In genomic region chr10:6530211-6530840, GRCh38 we compare ENCODE assay signal across 11 cellular contexts. TPM values are rescaled to one million over a fixed set of nuclear protein-coding genes. Genes with fewer than 3 reads are reported as not detected.
A peak's percentile ranks its signal among the peaks of the same experiment; 100 is the strongest.
DNase-seq lines count a peak whose midpoint lies in the region; ATAC-seq and TF ChIP-seq lines count a peak whose summit lies in the region.
"Had no signal": no experiment of that assay in that cellular context is flagged by ENCODE, and none has a peak within 500 bp of the region (broad histone marks: within the 10 kb centered on the region; RNA-seq: fewer than 3 reads in every experiment).

No MANE protein-coding gene starts in this region.

- no peak for TF ChIP-seq CTCF in HFFc6 (IDR thresholded peaks at IDR 0.05)

- H3K27me3 Mint-ChIP-seq in immature natural killer cell (ENCODE audit: low read depth in 3 of 3) (peaks cover 0 to 5% (median 5%) of the 10 kb centered on the region in 3 donors), HFFc6 (ENCODE audit: insufficient read depth) (peaks cover 13% of the 10 kb centered on the region)

- H3K4me1 Mint-ChIP-seq in immature natural killer cell (peaks cover 84 to 94% of the 10 kb centered on the region in 2 donors), HFFc6 (ENCODE audit: low read depth) (no peaks in the 10 kb centered on the region)
- H3K4me1 Mint-ChIP-seq: neural crest cell had no signal

- H3K4me3 Mint-ChIP-seq in immature natural killer cell = peak overlapping the region; percentile 83 to 93 (median 89)
- H3K4me3 Mint-ChIP-seq in HFFc6 = no peak overlapping the region
- H3K4me3 Mint-ChIP-seq: neural crest cell had no signal

- H3K27ac Mint-ChIP-seq in immature natural killer cell (peak overlapping the region; percentile 96 to 99 (median 97)), HFFc6 (no peak overlapping the region)

- peak; percentile 31 to 95 (median 62) for DNase-seq in T-helper 2 cell
- peak; percentile 74 for DNase-seq in activated T-cell treated with anti-CD3 and anti-CD28 coated beads, Interleukin-2, amount 50 U/mL, for 1 hour
- peak; percentile 75 to 83 (median 76) for DNase-seq in immature natural killer cell
- peak; percentile 47 to 55 for DNase-seq in stimulated activated CD8-positive, alpha-beta memory T cell treated with anti-CD3 and anti-CD28 coated beads, Interleukin-15, amount 100 ng/mL, for 4 hours (ENCODE audit: low read depth in 2 of 2)
- no peak for DNase-seq in HFFc6
- DNase-seq: NCI-H1436, OCI-M1 had no signal

- no peaks in the 10 kb centered on the region for H3K9me3 Mint-ChIP-seq in immature natural killer cell
- H3K9me3 Mint-ChIP-seq in HFFc6 = peaks cover 6% of the 10 kb centered on the region; the same call in 1 of the 2 replicates
- H3K9me3 Mint-ChIP-seq: neural crest cell had no signal

- ATAC-seq in HG03571 (IDR thresholded peaks at IDR 0.05; ENCODE audit: unreplicated experiment) (no peak), HG02678 (IDR thresholded peaks at IDR 0.05; ENCODE audit: unreplicated experiment) (no peak), HG03439 (IDR thresholded peaks at IDR 0.05; ENCODE audit: unreplicated experiment) (no peak)

- H3K36me3 Mint-ChIP-seq in immature natural killer cell = peaks cover 15 to 22% (median 16%) of the 10 kb centered on the region in 3 donors
- H3K36me3 Mint-ChIP-seq in HFFc6 (ENCODE audit: low read depth) = no peaks in the 10 kb centered on the region

RNA-seq across cellular contexts. Expression of gene PRKCQ, which starts 49.8 kb away (rescaled TPM):
- 10 to 100 TPM; 20.2 to 46.5 (median 36.5) TPM for polyA plus RNA-seq in immature natural killer cell
- not detected for total RNA-seq in HFFc6 (2021; fragmentation: NEBNext Ultra II Directional; extraction: Animal tissue kit (Norgen Biotek cat#: 25700))
